8 cellular contexts compared by ENCODE assay signal in the genomic region with DNA sequence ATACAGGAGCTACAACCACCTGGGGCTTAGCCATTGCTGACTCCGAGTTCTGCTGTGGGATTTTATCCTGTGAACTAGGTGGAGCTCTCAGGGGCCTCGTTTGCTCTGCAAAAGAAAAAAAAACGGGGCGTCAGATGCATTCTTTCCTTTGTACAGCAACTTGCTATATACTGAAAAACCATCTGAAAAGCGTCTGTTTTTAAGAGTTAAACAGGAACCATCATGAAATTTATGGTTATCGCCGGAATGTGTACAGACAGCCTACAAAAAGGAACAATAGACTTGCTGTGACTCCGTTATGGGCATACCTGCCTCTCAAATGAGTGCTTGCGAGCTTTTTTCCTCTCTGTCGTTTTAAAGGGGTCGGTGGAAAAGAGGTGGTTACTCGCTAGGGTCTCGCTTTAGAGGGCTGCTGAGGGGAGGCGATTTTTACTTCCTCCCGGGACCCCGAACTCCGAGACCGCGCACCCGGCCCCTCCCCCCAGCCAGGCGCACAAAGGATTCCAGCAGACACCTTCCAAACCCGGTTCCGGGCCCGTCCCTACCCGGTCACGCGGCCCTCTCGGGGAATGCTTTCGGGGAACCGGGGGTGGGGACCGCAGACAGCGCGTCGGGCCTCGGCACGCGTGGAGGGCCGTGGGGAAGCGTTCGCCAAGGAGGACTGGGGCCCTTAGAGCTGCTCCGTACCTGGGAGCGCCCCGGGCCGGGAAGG. TPM values are rescaled to one million over a fixed set of nuclear protein-coding genes. Genes with fewer than 3 reads are reported as not detected.
DNase-seq lines count a peak whose midpoint lies in the region; ATAC-seq and TF ChIP-seq lines count a peak whose summit lies in the region.

No MANE protein-coding gene starts in this region.

- no peaks in the 10 kb centered on the region for H3K4me1 Mint-ChIP-seq in glutamatergic neuron (ENCODE audit: low read depth, unreplicated experiment)

- peak; percentile 30 for ATAC-seq in GM19035 (IDR thresholded peaks at IDR 0.05; ENCODE audit: unreplicated experiment)
- peak; percentile 28 for ATAC-seq in HG03571 (IDR thresholded peaks at IDR 0.05; ENCODE audit: unreplicated experiment)
- ATAC-seq in thoracic aorta (ENCODE audit: insufficient number of reproducible peaks, low FRiP score, low read depth), result peak; percentile 4

- intact Hi-C loops in PC-9 (cut with micrococcal nuclease; ENCODE audit: unreplicated experiment), result loop anchor here (1.0 to 5.0 kb wide), 5 partner anchors 41 to 1253 kb away; partner anchors contain the start of genes C5orf34, MRPS30 and ZNF131

- H3K4me3 ChIP-seq in AG04450 (ENCODE audit: low read depth, low read length), result peak overlapping the region; percentile 86
- H3K4me3 ChIP-seq in PC-9, result peak overlapping the region; percentile 88
- peak overlapping the region; percentile 82 for H3K4me3 ChIP-seq in osteoblast (ENCODE audit: insufficient read depth, low read length)
- H3K4me3 ChIP-seq in thoracic aorta, result peak overlapping the region; percentile 95

- H3K27ac ChIP-seq in AG04450 (ENCODE audit: low read depth, low read length) (peak overlapping the region; percentile 87), PC-9 (peak overlapping the region; percentile 76), osteoblast (ENCODE audit: low read depth, low read length) (peak overlapping the region; percentile 72), thoracic aorta (peak overlapping the region; percentile 91 to 92)

- peaks cover 53% of the 10 kb centered on the region for H3K79me2 ChIP-seq in PC-9 (ENCODE audit: low read depth)
- H3K79me2 ChIP-seq in osteoblast (ENCODE audit: insufficient read depth, low read length), result peaks cover 60% of the 10 kb centered on the region

- H3K27me3 ChIP-seq in AG04450 (ENCODE audit: control insufficient read depth, insufficient read depth, low read length) (no peaks in the 10 kb centered on the region), PC-9 (ENCODE audit: insufficient read depth, low read depth) (no peaks in the 10 kb centered on the region), osteoblast (ENCODE audit: insufficient read depth, low read length) (no peaks in the 10 kb centered on the region), thoracic aorta (replicated peaks; ENCODE audit: insufficient read depth) (no peaks in the 10 kb centered on the region)

- peaks cover 18% of the 10 kb centered on the region; the same call in 1 of the 2 replicates for H3F3A ChIP-seq in PC-9 (ENCODE audit: insufficient read depth, low read depth)

- H3K36me3 ChIP-seq in PC-9 (ENCODE audit: low read depth) (peaks cover 45% of the 10 kb centered on the region), osteoblast (ENCODE audit: insufficient read depth, low read length) (peaks cover 16% of the 10 kb centered on the region), thoracic aorta (no peaks in the 10 kb centered on the region)

- H3K36me3 Mint-ChIP-seq in glutamatergic neuron (ENCODE audit: unreplicated experiment), result no peaks in the 10 kb centered on the region

- H3K4me2 ChIP-seq in PC-9 (peak overlapping the region; percentile 94), osteoblast (ENCODE audit: insufficient read depth, low read length) (peak overlapping the region; percentile 94)

- H3K4me1 ChIP-seq in PC-9 (replicated peaks; ENCODE audit: insufficient read depth), result peaks cover 34% of the 10 kb centered on the region
- H3K4me1 ChIP-seq in osteoblast (ENCODE audit: insufficient read depth, low read length), result peaks cover 29% of the 10 kb centered on the region
- peaks cover 21 to 49% of the 10 kb centered on the region in 2 donors for H3K4me1 ChIP-seq in thoracic aorta (ENCODE audit: control insufficient read depth in 1 of 2, low read depth in 2 of 2)

- H2AFZ ChIP-seq in PC-9, result peak overlapping the region; percentile 95
- H2AFZ ChIP-seq in osteoblast (ENCODE audit: low read length), result peak overlapping the region; percentile 79

- TSS peak; percentile 30 for BruUV-seq in PC-9 (replicated peaks; lab: Mats Ljungman, UMichigan)

- peak overlapping the region; percentile 96 for H3K27ac Mint-ChIP-seq in glutamatergic neuron (ENCODE audit: unreplicated experiment)

- H3K9me2 ChIP-seq in PC-9 (ENCODE audit: insufficient read depth), result no peaks in the 10 kb centered on the region

- POLR2A ChIA-PET in AG04450 (lab: Yijun Ruan, JAX), result interaction anchor here (1.3 to 1.8 kb wide), 3 partner anchors 47 to 441 kb away, joined by 3 to 6 read pairs (median 5); partner anchors contain the start of genes NNT and TMEM267
- POLR2A ChIA-PET in PC-9 (lab: Charles Lee; ENCODE audit: unreplicated experiment), result interaction anchor here (0.6 to 0.7 kb wide), 4 partner anchors 10 to 377 kb away, joined by 3 to 7 read pairs (median 4); no protein-coding TSS in a partner anchor

- peaks cover 10% of the 10 kb centered on the region for H3K9me3 Mint-ChIP-seq in glutamatergic neuron (ENCODE audit: unreplicated experiment)

- H4K20me1 ChIP-seq in PC-9 (ENCODE audit: insufficient read depth) (peaks cover 39% of the 10 kb centered on the region), osteoblast (ENCODE audit: insufficient read depth, low read length) (peaks cover 12% of the 10 kb centered on the region)

- TF ChIP-seq CTCF in AG04450 (IDR thresholded peaks at IDR 0.05; ENCODE audit: low read depth, low read length) (no peak), PC-9 (conservative IDR thresholded peaks at IDR 0.05) (no peak), glutamatergic neuron (IDR thresholded peaks at IDR 0.05; ENCODE audit: partially characterized antibody, unreplicated experiment) (no peak), osteoblast (IDR thresholded peaks at IDR 0.05; ENCODE audit: extremely low read depth, low read depth, low read length) (no peak), thoracic aorta (IDR thresholded peaks at IDR 0.05) (no peak)

- DNase-seq in AG04450 (ENCODE audit: low read depth, low spot score) (no peak), PC-9 (peak in 1 of 2 experiments; percentile 73), glutamatergic neuron (peak; percentile 70), osteoblast (ENCODE audit: insufficient read length, low spot score, missing footprints) (peak; percentile 76), thoracic aorta (ENCODE audit: low spot score) (peak; percentile 3)
- peak; percentile 28 to 53 (median 42) for DNase-seq in activated naive CD4-positive, alpha-beta T cell (lab: John Stamatoyannopoulos, UW)

- H3K27me3 Mint-ChIP-seq in glutamatergic neuron (ENCODE audit: unreplicated experiment), result peaks cover 6% of the 10 kb centered on the region

- H3K4me3 Mint-ChIP-seq in glutamatergic neuron (ENCODE audit: unreplicated experiment), result no peak overlapping the region

- CTCF ChIA-PET in AG04450 (lab: Charles Lee) (interaction anchor here (0.6 to 1.4 kb wide), 6 partner anchors 15 to 1216 kb away, joined by 3 to 5 read pairs (median 4); partner anchors contain the start of genes NNT and TMEM267), PC-9 (lab: Charles Lee) (interaction anchor here (0.6 to 0.7 kb wide), 2 partner anchors 71 to 126 kb away, joined by 3 to 4 read pairs; no protein-coding TSS in a partner anchor)

- H3K9me3 ChIP-seq in AG04450 (ENCODE audit: control insufficient read depth, insufficient read depth, low read length) (peaks cover 2% of the 10 kb centered on the region; the same call in 1 of the 2 replicates), PC-9 (ENCODE audit: insufficient read depth, low read depth) (no peaks in the 10 kb centered on the region), osteoblast (ENCODE audit: low read depth, low read length) (no peaks in the 10 kb centered on the region), thoracic aorta (no peaks in the 10 kb centered on the region)

RNA-seq across cellular contexts. Expression of gene PAIP1, which starts 0.8 kb away (rescaled TPM):
- polyA plus RNA-seq in AG04450 (2011; rRNA removed), result 125 and 148 TPM in 2 replicates
- 39.5 and 77.2 TPM in 2 replicates for polyA minus RNA-seq in AG04450 (2011; rRNA and poly(A)+ RNA removed)
- total RNA-seq in PC-9 (2021) (183 and 191 TPM in 2 replicates), glutamatergic neuron (ENCODE audit: unreplicated experiment) (127 TPM), osteoblast (122 and 127 TPM in 2 replicates), thoracic aorta (10 to 100 TPM; 74.1 to 81.6 TPM)

RNA-seq across cellular contexts. Expression of gene C5orf34, which starts 41.1 kb away (rescaled TPM):
- 1.9 and 3.5 TPM in 2 replicates for polyA plus RNA-seq in AG04450 (2011; rRNA removed)
- 1.0 and 2.5 TPM in 2 replicates for polyA minus RNA-seq in AG04450 (2011; rRNA and poly(A)+ RNA removed)
- 16.0 and 22.6 TPM in 2 replicates for total RNA-seq in PC-9 (2021)
- total RNA-seq in glutamatergic neuron (ENCODE audit: unreplicated experiment), result 10.2 TPM
- 1.8 and 3.8 TPM in 2 replicates for total RNA-seq in osteoblast
- 1 to 10 TPM in 1 of 2 donors, under 1 TPM in 1; 0.85 to 3.0 TPM for total RNA-seq in thoracic aorta

RNA-seq across cellular contexts. Expression of gene NNT, which starts 46.9 kb away (rescaled TPM):
- polyA plus RNA-seq in AG04450 (2011; rRNA removed), result 55.4 and 64.6 TPM in 2 replicates
- polyA minus RNA-seq in AG04450 (2011; rRNA and poly(A)+ RNA removed), result 80.7 and 92.3 TPM in 2 replicates
- total RNA-seq in PC-9 (2021), result 92.6 and 112 TPM in 2 replicates
- 152 TPM for total RNA-seq in glutamatergic neuron (ENCODE audit: unreplicated experiment)
- total RNA-seq in osteoblast, result 94.8 and 101 TPM in 2 replicates
- 10 to 100 TPM; 27.9 to 28.9 TPM for total RNA-seq in thoracic aorta
